1 cellular context compared by ENCODE assay signal in the genomic region with DNA sequence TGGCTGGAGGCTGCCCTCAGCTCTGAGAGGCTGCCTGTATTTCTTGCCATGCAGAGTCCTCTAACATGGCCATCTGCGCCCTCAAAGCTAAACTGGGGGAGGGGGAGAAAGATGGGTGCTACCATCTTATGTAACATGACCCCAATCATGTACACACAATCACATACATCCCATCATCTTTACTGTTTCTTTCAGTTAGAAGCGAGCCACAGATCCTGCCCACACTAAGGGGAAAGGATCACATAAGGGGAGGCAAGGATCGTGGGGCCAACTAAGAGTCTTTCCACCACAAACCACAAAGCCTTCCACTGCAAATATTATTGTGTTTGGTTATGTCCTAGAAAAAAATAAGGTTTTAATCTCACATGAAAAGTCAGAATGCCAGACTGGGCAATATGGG.
TF ChIP-seq lines count a peak whose summit lies in the region.

No MANE protein-coding gene starts in this region.

TF ChIP-seq in K562, 482 proteins besides CTCF, POLR2A, EP300 and RAD21 (continued from another document):
- TF ChIP-seq, protein P1, sequence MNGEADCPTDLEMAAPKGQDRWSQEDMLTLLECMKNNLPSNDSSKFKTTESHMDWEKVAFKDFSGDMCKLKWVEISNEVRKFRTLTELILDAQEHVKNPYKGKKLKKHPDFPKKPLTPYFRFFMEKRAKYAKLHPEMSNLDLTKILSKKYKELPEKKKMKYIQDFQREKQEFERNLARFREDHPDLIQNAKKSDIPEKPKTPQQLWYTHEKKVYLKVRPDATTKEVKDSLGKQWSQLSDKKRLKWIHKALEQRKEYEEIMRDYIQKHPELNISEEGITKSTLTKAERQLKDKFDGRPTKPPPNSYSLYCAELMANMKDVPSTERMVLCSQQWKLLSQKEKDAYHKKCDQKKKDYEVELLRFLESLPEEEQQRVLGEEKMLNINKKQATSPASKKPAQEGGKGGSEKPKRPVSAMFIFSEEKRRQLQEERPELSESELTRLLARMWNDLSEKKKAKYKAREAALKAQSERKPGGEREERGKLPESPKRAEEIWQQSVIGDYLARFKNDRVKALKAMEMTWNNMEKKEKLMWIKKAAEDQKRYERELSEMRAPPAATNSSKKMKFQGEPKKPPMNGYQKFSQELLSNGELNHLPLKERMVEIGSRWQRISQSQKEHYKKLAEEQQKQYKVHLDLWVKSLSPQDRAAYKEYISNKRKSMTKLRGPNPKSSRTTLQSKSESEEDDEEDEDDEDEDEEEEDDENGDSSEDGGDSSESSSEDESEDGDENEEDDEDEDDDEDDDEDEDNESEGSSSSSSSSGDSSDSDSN (IDR thresholded peaks at IDR 0.05; ENCODE audit: borderline replicate concordance in 1 of 2, low read depth in 2 of 2, low read length in 2 of 2), result no peak
- TF ChIP-seq BMI1 (IDR thresholded peaks at IDR 0.05; ENCODE audit: low read length) (no peak), BRD4 (IDR thresholded peaks at IDR 0.05) (no peak)
